ENCODE assay signal across 14 cellular contexts in genomic region chr3:102745881-102746280, GRCh38.
DNase-seq lines count a peak whose midpoint lies in the region; ATAC-seq and TF ChIP-seq lines count a peak whose summit lies in the region.
"Had no signal": no experiment of that assay in that cellular context is flagged by ENCODE, and none has a peak within 500 bp of the region (broad histone marks: within the 10 kb centered on the region; RNA-seq: fewer than 3 reads in every experiment).

No MANE protein-coding gene starts in this region.

- H3K4me3 ChIP-seq in SK-N-SH (ENCODE audit: low read depth in 2 of 2, low read length in 1 of 2) = no peak overlapping the region
- H3K4me3 ChIP-seq: BLaER1, uterus had no signal

- TF ChIP-seq EP300 in SK-N-SH (IDR thresholded peaks at IDR 0.05; ENCODE audit: borderline replicate concordance in 1 of 2, low read depth in 1 of 2, low read length in 1 of 2) = no peak

- peaks cover 2% of the 10 kb centered on the region for H3K27me3 Mint-ChIP-seq in activated CD4-positive, alpha-beta T cell treated with anti-CD3 and anti-CD28 coated beads for 36 hours

- H3K9me2 ChIP-seq in SK-N-SH = no peaks in the 10 kb centered on the region

- no peak overlapping the region for H3K4me3 Mint-ChIP-seq in activated CD4-positive, alpha-beta T cell treated with anti-CD3 and anti-CD28 coated beads for 36 hours
- H3K4me3 Mint-ChIP-seq: stimulated activated effector memory CD8-positive, alpha-beta T cell treated with anti-CD3 and anti-CD28 coated beads, Interleukin-12 subunit alpha, Interleukin-12 subunit beta, amount 100 ng/mL, for 72 hours had no signal

- POLR2A ChIA-PET in SK-N-SH (lab: Yijun Ruan, JAX) = interaction anchor here (0.6 kb wide), 1 partner anchor 305 kb away, joined by 3 read pairs; no protein-coding TSS in a partner anchor
- POLR2A ChIA-PET in activated CD4-positive, alpha-beta T cell treated with anti-CD3 and anti-CD28 coated beads for 36 hours (lab: Charles Lee) = no interaction called here

- CTCF ChIA-PET in SK-N-SH (lab: Yijun Ruan, JAX) = interaction anchor here (1.1 to 6.7 kb wide), 2 partner anchors 10 to 73 kb away, joined by 4 to 37 read pairs; no protein-coding TSS in a partner anchor
- CTCF ChIA-PET in activated CD4-positive, alpha-beta T cell treated with anti-CD3 and anti-CD28 coated beads for 36 hours (lab: Charles Lee) = no interaction called here

- H3K27ac ChIP-seq in SK-N-SH (ENCODE audit: low read depth in 2 of 2, low read length in 1 of 2) = no peak overlapping the region
- H3K27ac ChIP-seq: BLaER1, uterus had no signal

- H3K4me2 ChIP-seq in SK-N-SH = no peak overlapping the region
- H3K4me2 ChIP-seq: BLaER1 had no signal

- no peak overlapping the region for H3K9ac ChIP-seq in SK-N-SH
- H3K9ac ChIP-seq: BLaER1 had no signal

- no peaks in the 10 kb centered on the region for H3K36me3 Mint-ChIP-seq in activated CD4-positive, alpha-beta T cell treated with anti-CD3 and anti-CD28 coated beads for 36 hours (ENCODE audit: low read depth)
- H3K36me3 Mint-ChIP-seq: stimulated activated effector memory CD8-positive, alpha-beta T cell treated with anti-CD3 and anti-CD28 coated beads, Interleukin-12 subunit alpha, Interleukin-12 subunit beta, amount 100 ng/mL, for 72 hours had no signal

- no peaks in the 10 kb centered on the region for H3K79me2 ChIP-seq in SK-N-SH (ENCODE audit: insufficient read depth)

- H3K27ac Mint-ChIP-seq in activated CD4-positive, alpha-beta T cell treated with anti-CD3 and anti-CD28 coated beads for 36 hours = no peak overlapping the region
- H3K27ac Mint-ChIP-seq: stimulated activated effector memory CD8-positive, alpha-beta T cell treated with anti-CD3 and anti-CD28 coated beads, Interleukin-12 subunit alpha, Interleukin-12 subunit beta, amount 100 ng/mL, for 72 hours had no signal

- 45% methylated on average over 4 of the region's 4 CpGs for WGBS in SK-N-SH (ENCODE audit: low lambda C conversion rate)

- no peak for ATAC-seq in HG03378 (IDR thresholded peaks at IDR 0.05; ENCODE audit: unreplicated experiment)
- ATAC-seq in activated CD4-positive, alpha-beta T cell treated with anti-CD3 and anti-CD28 coated beads for 36 hours = no peak

- no peaks in the 10 kb centered on the region for H3K27me3 ChIP-seq in SK-N-SH (ENCODE audit: insufficient read depth)
- H3K27me3 ChIP-seq: BLaER1, uterus had no signal

- no peaks in the 10 kb centered on the region for H3K4me1 Mint-ChIP-seq in activated CD4-positive, alpha-beta T cell treated with anti-CD3 and anti-CD28 coated beads for 36 hours
- H3K4me1 Mint-ChIP-seq: stimulated activated effector memory CD8-positive, alpha-beta T cell treated with anti-CD3 and anti-CD28 coated beads, Interleukin-12 subunit alpha, Interleukin-12 subunit beta, amount 100 ng/mL, for 72 hours had no signal

- H3K4me1 ChIP-seq in SK-N-SH (ENCODE audit: control insufficient read depth in 1 of 2, insufficient read depth in 2 of 2, low read depth in 1 of 2, low read length in 1 of 2) = no peaks in the 10 kb centered on the region; a peak in 1 of 4 replicates
- H3K4me1 ChIP-seq: BLaER1, uterus had no signal

- H3K9me3 Mint-ChIP-seq in activated CD4-positive, alpha-beta T cell treated with anti-CD3 and anti-CD28 coated beads for 36 hours (ENCODE audit: low read depth) = no peaks in the 10 kb centered on the region
- H3K9me3 Mint-ChIP-seq: stimulated activated effector memory CD8-positive, alpha-beta T cell treated with anti-CD3 and anti-CD28 coated beads, Interleukin-12 subunit alpha, Interleukin-12 subunit beta, amount 100 ng/mL, for 72 hours had no signal

- TF ChIP-seq CTCF in LNCAP (IDR thresholded peaks at IDR 0.05) = peak; percentile 58
- peak; percentile 40; the same call in 1 of the 2 replicates for TF ChIP-seq CTCF in SK-N-SH (IDR thresholded peaks at IDR 0.05)

- no peaks in the 10 kb centered on the region for H3K36me3 ChIP-seq in SK-N-SH (replicated peaks in 1 of 2; ENCODE audit: control insufficient read depth in 1 of 2, insufficient read depth in 2 of 2, low read length in 1 of 2)
- H3K36me3 ChIP-seq: BLaER1, uterus had no signal

- H2AFZ ChIP-seq in SK-N-SH (ENCODE audit: low read depth) = no peak overlapping the region

- intact Hi-C loops in activated CD4-positive, alpha-beta T cell treated with anti-CD3 and anti-CD28 coated beads for 36 hours (cut with DNase I, micrococcal nuclease) = no loop called here

- peak; percentile 9 for DNase-seq in AG08395 (ENCODE audit: low spot score)
- DNase-seq in SK-N-SH = no peak
- DNase-seq in iris pigment epithelial cell (ENCODE audit: low read depth) = peak; percentile 2
- DNase-seq in UCSD-AML1 (lab: John Stamatoyannopoulos, UW; ENCODE audit: unreplicated experiment) = no peak
- DNase-seq in occipital lobe (lab: John Stamatoyannopoulos, UW) = no peak
- no peak for DNase-seq in activated CD4-positive, alpha-beta T cell treated with anti-CD3 and anti-CD28 coated beads for 36 hours
- DNase-seq: activated CD8-positive, alpha-beta memory T cell treated with anti-CD3 and anti-CD28 coated beads, Interleukin-2, amount 50 U/mL, for 4 hours; head of caudate nucleus; RPMI8226; uterus had no signal

- peak; percentile 69 for TF ChIP-seq RAD21 in SK-N-SH (IDR thresholded peaks at IDR 0.05; ENCODE audit: low read length)

- H4K20me1 ChIP-seq in SK-N-SH (ENCODE audit: insufficient read depth) = no peaks in the 10 kb centered on the region
- H4K20me1 ChIP-seq: BLaER1 had no signal

- no peaks in the 10 kb centered on the region for H3K9me3 ChIP-seq in SK-N-SH
- H3K9me3 ChIP-seq: BLaER1, uterus had no signal

- no peaks in the 10 kb centered on the region for H3F3A ChIP-seq in SK-N-SH (replicated peaks; ENCODE audit: insufficient read depth)

TF ChIP-seq in SK-N-SH, 30 proteins besides CTCF, POLR2A, EP300 and RAD21:
- TF ChIP-seq SMC3 (IDR thresholded peaks at IDR 0.05; ENCODE audit: low read depth, low read length) = peak; percentile 25; the same call in 1 of the 2 replicates
- TF ChIP-seq FOXM1 (IDR thresholded peaks at IDR 0.05; ENCODE audit: low read depth) = no peak
TF ChIP-seq in SK-N-SH: peak in this region for 1.

Comparison
In these comparisons a context has a peak if more than half of its experiments do, and no peak if none do; other contexts are left out.
1. DNase-seq: peak in AG08395 (single experiment) and iris pigment epithelial cell (single experiment); none in SK-N-SH (single experiment), UCSD-AML1 (single experiment), occipital lobe (single experiment) and activated CD4-positive, alpha-beta T cell treated with anti-CD3 and anti-CD28 coated beads for 36 hours (single experiment).